In the genomic region with DNA sequence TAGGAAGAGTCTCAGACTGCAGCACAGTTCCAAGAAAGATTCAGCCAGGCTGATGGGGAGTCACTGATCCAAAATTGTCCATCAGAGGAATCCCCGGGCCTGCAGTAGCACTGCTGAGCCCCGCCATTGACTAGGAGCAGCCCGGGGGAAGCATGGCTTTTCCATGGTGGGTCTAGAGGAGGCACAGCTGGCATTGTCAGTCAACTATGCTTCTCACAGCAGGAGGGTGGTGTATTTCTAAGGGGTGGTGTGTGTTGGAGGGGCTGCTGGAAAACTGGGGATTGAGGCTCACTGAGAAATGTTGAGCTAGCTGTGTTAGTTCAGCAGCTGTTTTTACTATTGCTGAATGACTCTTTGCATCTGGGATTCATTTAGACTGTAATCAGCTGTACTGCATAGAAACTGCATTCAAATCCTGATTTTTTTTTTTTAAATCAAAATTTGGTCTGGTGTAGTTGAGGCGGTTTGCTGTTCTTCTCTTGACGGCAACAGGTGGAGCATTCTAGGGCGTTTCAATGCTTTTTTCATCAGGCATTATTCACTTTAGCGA, we compare ENCODE assay signal across 1 cellular context.
TF ChIP-seq lines count a peak whose summit lies in the region.

No MANE protein-coding gene starts in this region.

TF ChIP-seq in HepG2, 621 proteins besides CTCF, POLR2A, EP300 and RAD21 (continued from another document):
- TF ChIP-seq HIC2 (CRISPR knock-in tag; IDR thresholded peaks at IDR 0.05; ENCODE audit: low read depth) (no peak), GTF2F1 (IDR thresholded peaks at IDR 0.05; ENCODE audit: low read length) (no peak), ZNF550 (CRISPR knock-in tag; IDR thresholded peaks at IDR 0.05; ENCODE audit: borderline replicate concordance) (no peak), ZBTB33 (CRISPR knock-in tag; IDR thresholded peaks at IDR 0.05) (no peak), REXO4 (CRISPR knock-in tag; IDR thresholded peaks at IDR 0.05; ENCODE audit: borderline replicate concordance) (no peak), REL (CRISPR knock-in tag; conservative IDR thresholded peaks at IDR 0.05) (no peak)
- TF ChIP-seq, protein P1, sequence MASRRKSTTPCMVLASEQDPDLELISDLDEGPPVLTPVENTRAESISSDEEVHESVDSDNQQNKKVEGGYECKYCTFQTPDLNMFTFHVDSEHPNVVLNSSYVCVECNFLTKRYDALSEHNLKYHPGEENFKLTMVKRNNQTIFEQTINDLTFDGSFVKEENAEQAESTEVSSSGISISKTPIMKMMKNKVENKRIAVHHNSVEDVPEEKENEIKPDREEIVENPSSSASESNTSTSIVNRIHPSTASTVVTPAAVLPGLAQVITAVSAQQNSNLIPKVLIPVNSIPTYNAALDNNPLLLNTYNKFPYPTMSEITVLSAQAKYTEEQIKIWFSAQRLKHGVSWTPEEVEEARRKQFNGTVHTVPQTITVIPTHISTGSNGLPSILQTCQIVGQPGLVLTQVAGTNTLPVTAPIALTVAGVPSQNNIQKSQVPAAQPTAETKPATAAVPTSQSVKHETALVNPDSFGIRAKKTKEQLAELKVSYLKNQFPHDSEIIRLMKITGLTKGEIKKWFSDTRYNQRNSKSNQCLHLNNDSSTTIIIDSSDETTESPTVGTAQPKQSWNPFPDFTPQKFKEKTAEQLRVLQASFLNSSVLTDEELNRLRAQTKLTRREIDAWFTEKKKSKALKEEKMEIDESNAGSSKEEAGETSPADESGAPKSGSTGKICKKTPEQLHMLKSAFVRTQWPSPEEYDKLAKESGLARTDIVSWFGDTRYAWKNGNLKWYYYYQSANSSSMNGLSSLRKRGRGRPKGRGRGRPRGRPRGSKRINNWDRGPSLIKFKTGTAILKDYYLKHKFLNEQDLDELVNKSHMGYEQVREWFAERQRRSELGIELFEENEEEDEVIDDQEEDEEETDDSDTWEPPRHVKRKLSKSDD (CRISPR knock-in tag; IDR thresholded peaks at IDR 0.05; ENCODE audit: low read depth) = no peak
- TF ChIP-seq, protein P2, sequence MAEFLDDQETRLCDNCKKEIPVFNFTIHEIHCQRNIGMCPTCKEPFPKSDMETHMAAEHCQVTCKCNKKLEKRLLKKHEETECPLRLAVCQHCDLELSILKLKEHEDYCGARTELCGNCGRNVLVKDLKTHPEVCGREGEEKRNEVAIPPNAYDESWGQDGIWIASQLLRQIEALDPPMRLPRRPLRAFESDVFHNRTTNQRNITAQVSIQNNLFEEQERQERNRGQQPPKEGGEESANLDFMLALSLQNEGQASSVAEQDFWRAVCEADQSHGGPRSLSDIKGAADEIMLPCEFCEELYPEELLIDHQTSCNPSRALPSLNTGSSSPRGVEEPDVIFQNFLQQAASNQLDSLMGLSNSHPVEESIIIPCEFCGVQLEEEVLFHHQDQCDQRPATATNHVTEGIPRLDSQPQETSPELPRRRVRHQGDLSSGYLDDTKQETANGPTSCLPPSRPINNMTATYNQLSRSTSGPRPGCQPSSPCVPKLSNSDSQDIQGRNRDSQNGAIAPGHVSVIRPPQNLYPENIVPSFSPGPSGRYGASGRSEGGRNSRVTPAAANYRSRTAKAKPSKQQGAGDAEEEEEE (CRISPR knock-in tag; IDR thresholded peaks at IDR 0.05; ENCODE audit: borderline replicate concordance) = no peak
